8 cellular contexts compared by ENCODE assay signal in genomic region chr12:95943231-95943842, GRCh38. TPM values are rescaled to one million over a fixed set of nuclear protein-coding genes. Genes with fewer than 3 reads are reported as not detected.
DNase-seq lines count a peak whose midpoint lies in the region; ATAC-seq and TF ChIP-seq lines count a peak whose summit lies in the region.

A gene with protein sequence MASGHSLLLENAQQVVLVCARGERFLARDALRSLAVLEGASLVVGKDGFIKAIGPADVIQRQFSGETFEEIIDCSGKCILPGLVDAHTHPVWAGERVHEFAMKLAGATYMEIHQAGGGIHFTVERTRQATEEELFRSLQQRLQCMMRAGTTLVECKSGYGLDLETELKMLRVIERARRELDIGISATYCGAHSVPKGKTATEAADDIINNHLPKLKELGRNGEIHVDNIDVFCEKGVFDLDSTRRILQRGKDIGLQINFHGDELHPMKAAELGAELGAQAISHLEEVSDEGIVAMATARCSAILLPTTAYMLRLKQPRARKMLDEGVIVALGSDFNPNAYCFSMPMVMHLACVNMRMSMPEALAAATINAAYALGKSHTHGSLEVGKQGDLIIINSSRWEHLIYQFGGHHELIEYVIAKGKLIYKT (plus strand): TSS chr12:95943331. CDS start chr12:95943399, 68 bp downstream.

- peak; percentile 66 for TF ChIP-seq CTCF in endodermal cell (conservative IDR thresholded peaks at IDR 0.05)

- no peaks in the 10 kb centered on the region for H3K36me3 ChIP-seq in endodermal cell (ENCODE audit: control insufficient read depth, insufficient read depth, low read length)

- no peaks in the 10 kb centered on the region for H3K36me3 Mint-ChIP-seq in activated CD8-positive, alpha-beta T cell treated with anti-CD3 and anti-CD28 coated beads, Interleukin-2, amount 10 ng/mL, durations not matched to agents 7 days and 5 days (ENCODE audit: low read depth)
- no peaks in the 10 kb centered on the region for H3K36me3 Mint-ChIP-seq in endodermal cell (ENCODE audit: low read depth)

- DNase-seq in SIG-M5 treated with dmso at 0.1 percent for 504 hours (lab: John Stamatoyannopoulos, UW; ENCODE audit: unreplicated experiment): peak; percentile 46
- no peak for DNase-seq in SIG-M5 (lab: John Stamatoyannopoulos, UW)
- peak; percentile 37 for DNase-seq in NCI-H226
- peak; percentile 67 for DNase-seq in activated CD8-positive, alpha-beta T cell treated with anti-CD3 and anti-CD28 coated beads, Interleukin-2, amount 10 ng/mL, durations not matched to agents 7 days and 5 days
- DNase-seq in endodermal cell: peak; percentile 93
- DNase-seq in stimulated activated CD8-positive, alpha-beta memory T cell treated with anti-CD3 and anti-CD28 coated beads, Interleukin-7, amount 100 ng/mL, for 24 hours (ENCODE audit: low read depth): peak; percentile 30

- H3K4me1 ChIP-seq in endodermal cell (ENCODE audit: control insufficient read depth, insufficient read depth, low read length) (peaks cover 4% of the 10 kb centered on the region), mononuclear cell (ENCODE audit: insufficient read depth, low read length) (peaks cover 13% of the 10 kb centered on the region)

- peak within 1 kb of the TSS; percentile 27 for H3K9ac ChIP-seq in endodermal cell (ENCODE audit: extremely low read depth, low read length, poor library complexity, severe bottlenecking)

- POLR2A ChIA-PET in activated CD8-positive, alpha-beta T cell treated with anti-CD3 and anti-CD28 coated beads, Interleukin-2, amount 10 ng/mL, durations not matched to agents 7 days and 5 days (lab: Charles Lee): interaction anchor here (1.0 to 1.8 kb wide), 5 partner anchors 12 to 458 kb away, joined by 3 to 10 read pairs (median 5); partner anchors contain the start of genes CDK17 and LTA4H

- H3K9me3 ChIP-seq in endodermal cell (ENCODE audit: control insufficient read depth, low read length) (no peaks in the 10 kb centered on the region), mononuclear cell (ENCODE audit: low read depth, low read length) (no peaks in the 10 kb centered on the region)

- peak within 1 kb of the TSS; percentile 84 for H3K4me3 Mint-ChIP-seq in activated CD8-positive, alpha-beta T cell treated with anti-CD3 and anti-CD28 coated beads, Interleukin-2, amount 10 ng/mL, durations not matched to agents 7 days and 5 days
- peak within 1 kb of the TSS; percentile 73 for H3K4me3 Mint-ChIP-seq in endodermal cell

- peaks cover 10% of the 10 kb centered on the region for H3K4me1 Mint-ChIP-seq in activated CD8-positive, alpha-beta T cell treated with anti-CD3 and anti-CD28 coated beads, Interleukin-2, amount 10 ng/mL, durations not matched to agents 7 days and 5 days (ENCODE audit: low read depth)
- peaks cover 20% of the 10 kb centered on the region for H3K4me1 Mint-ChIP-seq in endodermal cell

- peaks cover 11% of the 10 kb centered on the region for H3K27me3 Mint-ChIP-seq in activated CD8-positive, alpha-beta T cell treated with anti-CD3 and anti-CD28 coated beads, Interleukin-2, amount 10 ng/mL, durations not matched to agents 7 days and 5 days (ENCODE audit: low read depth)
- H3K27me3 Mint-ChIP-seq in endodermal cell (ENCODE audit: insufficient read depth): peaks cover 18% of the 10 kb centered on the region

- CTCF ChIA-PET in activated CD8-positive, alpha-beta T cell treated with anti-CD3 and anti-CD28 coated beads, Interleukin-2, amount 10 ng/mL, durations not matched to agents 7 days and 5 days (lab: Charles Lee): interaction anchor here (0.7 to 4.6 kb wide), 9 partner anchors 9 to 574 kb away, joined by 3 to 32 read pairs (median 5); partner anchors contain the start of gene CDK17

- peak within 1 kb of the TSS; percentile 84 for H3K27ac Mint-ChIP-seq in activated CD8-positive, alpha-beta T cell treated with anti-CD3 and anti-CD28 coated beads, Interleukin-2, amount 10 ng/mL, durations not matched to agents 7 days and 5 days
- peak within 1 kb of the TSS; percentile 65 for H3K27ac Mint-ChIP-seq in endodermal cell

- no peak within 1 kb of the TSS for H3K27ac ChIP-seq in endodermal cell (ENCODE audit: low read depth, low read length)

- H3K9me3 Mint-ChIP-seq in activated CD8-positive, alpha-beta T cell treated with anti-CD3 and anti-CD28 coated beads, Interleukin-2, amount 10 ng/mL, durations not matched to agents 7 days and 5 days (ENCODE audit: insufficient read depth): no peaks in the 10 kb centered on the region
- H3K9me3 Mint-ChIP-seq in endodermal cell: peaks cover 6% of the 10 kb centered on the region

- 4 to 13% methylated on average over 11 to 48 of the region's 48 CpGs for WGBS in endodermal cell (ENCODE audit: insufficient coverage in 1 of 2, insufficient read length in 1 of 2), 2 experiments

- peak within 1 kb of the TSS; percentile 88 for H3K4me3 ChIP-seq in endodermal cell (ENCODE audit: low read length)
- peak within 1 kb of the TSS; percentile 90 for H3K4me3 ChIP-seq in mononuclear cell (ENCODE audit: low read length)

- peak; percentile 44 for ATAC-seq in HG02938 (IDR thresholded peaks at IDR 0.05; ENCODE audit: unreplicated experiment)
- peak; percentile 79 for ATAC-seq in activated CD8-positive, alpha-beta T cell treated with anti-CD3 and anti-CD28 coated beads, Interleukin-2, amount 10 ng/mL, durations not matched to agents 7 days and 5 days

- H3K27me3 ChIP-seq in endodermal cell (ENCODE audit: control insufficient read depth, insufficient read depth, low read length, poor library complexity, severe bottlenecking) (peaks cover 12% of the 10 kb centered on the region), mononuclear cell (ENCODE audit: insufficient read depth, low read length) (no peaks in the 10 kb centered on the region)

RNA-seq across cellular contexts. Expression of the gene that starts here (rescaled TPM):
- total RNA-seq in activated CD8-positive, alpha-beta T cell treated with anti-CD3 and anti-CD28 coated beads, Interleukin-2, amount 10 ng/mL, durations not matched to agents 7 days and 5 days: 1 to 10 TPM; 1.3 to 1.6 TPM
- total RNA-seq in endodermal cell (under 1 TPM; 0.46 to 0.71 TPM), mononuclear cell (0.63 TPM)
- 0.32 TPM for polyA plus RNA-seq in endodermal cell (2013, experiment 1 of 2)
- 0.17 TPM for polyA plus RNA-seq in endodermal cell (2013, experiment 2 of 2)

Comparison
In these comparisons a context has a peak if more than half of its experiments do, and no peak if none do; other contexts are left out.
1. Peak in DNase-seq, H3K4me3 ChIP-seq and H3K9ac ChIP-seq in endodermal cell; RNA of the gene not detected or under 1 TPM.